In the genomic region with DNA sequence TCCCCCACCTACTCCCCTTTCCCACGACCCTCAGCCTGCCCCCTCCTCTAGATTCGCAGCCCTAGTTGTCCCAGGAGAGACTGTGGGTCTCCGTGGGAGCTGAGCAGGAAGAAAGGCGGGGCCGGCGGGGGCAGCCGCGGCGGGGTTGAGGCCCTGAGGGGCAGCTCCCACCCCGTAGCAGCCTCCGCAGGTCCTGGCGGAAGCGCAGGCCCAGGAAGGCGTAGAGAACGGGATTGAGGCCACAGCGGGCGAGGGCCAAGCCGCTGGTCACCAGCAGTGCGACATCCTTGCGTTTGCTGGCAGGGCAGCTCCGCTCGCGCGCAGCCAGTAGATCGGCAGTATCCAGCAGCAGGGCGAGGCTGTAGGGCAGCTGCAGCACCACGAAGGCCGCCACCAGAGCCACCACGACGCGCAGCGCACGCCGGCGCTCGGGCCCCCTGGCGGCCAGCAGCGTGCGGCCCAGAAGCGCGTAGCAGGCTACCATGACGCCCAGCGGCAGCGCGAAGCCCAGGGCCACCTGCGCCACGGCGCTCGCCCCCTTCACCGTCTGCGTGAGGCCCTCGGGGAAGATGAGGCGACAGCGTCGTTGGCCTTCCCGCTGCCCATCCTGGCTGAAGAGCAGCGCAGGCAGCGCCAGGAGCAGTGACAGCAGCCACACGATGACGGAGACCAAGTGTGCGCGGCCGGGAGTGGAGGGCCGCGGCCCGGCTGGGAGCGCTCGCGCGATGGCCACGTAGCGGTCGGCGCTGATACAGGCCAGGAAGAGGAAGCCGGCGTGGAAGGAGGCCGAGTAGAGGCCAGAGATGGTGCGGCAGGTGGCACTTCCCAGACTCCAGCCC, we compare ENCODE assay signal across 1 cellular context.
TF ChIP-seq lines count a peak whose summit lies in the region.

No MANE protein-coding gene starts in this region.

TF ChIP-seq in GM12878, 131 proteins besides CTCF, POLR2A, EP300 and RAD21 (continued from another document and continues in another):
- TF ChIP-seq SMAD1 (IDR thresholded peaks at IDR 0.05; ENCODE audit: low read depth, partially characterized antibody) (no peak), RB1 (IDR thresholded peaks at IDR 0.05; ENCODE audit: borderline replicate concordance) (peak; percentile 80; the same call in 1 of the 2 replicates), KAT2A (conservative IDR thresholded peaks at IDR 0.05; ENCODE audit: control insufficient read depth, low read depth, low read length) (no peak), RBBP5 (conservative IDR thresholded peaks at IDR 0.05) (no peak), POU2F2 (IDR thresholded peaks at IDR 0.05; ENCODE audit: borderline replicate concordance, low read depth, low read length) (0 out of 3 replicates have a peak, but pooled peaks have one; percentile 12), RCOR1 (conservative IDR thresholded peaks at IDR 0.05; ENCODE audit: low read depth, low read length) (no peak), MYC (IDR thresholded peaks at IDR 0.05; ENCODE audit: insufficient read depth, insufficient read length, insufficient replicate concordance, low read length, severe bottlenecking) (peak; percentile 84), KLF5 (IDR thresholded peaks at IDR 0.05; ENCODE audit: partially characterized antibody) (no peak), LARP7 (IDR thresholded peaks at IDR 0.05) (peak; percentile 84), RAD51 (IDR thresholded peaks at IDR 0.05) (no peak), RFX5 (IDR thresholded peaks at IDR 0.05; ENCODE audit: low read depth, low read length) (no peak), SRF (IDR thresholded peaks at IDR 0.05; ENCODE audit: low read depth in 2 of 2, low read length in 2 of 2) (no peak), ZSCAN29 (IDR thresholded peaks at IDR 0.05) (peak; percentile 62; the same call in 1 of the 2 replicates), POLR2AphosphoS2 (IDR thresholded peaks at IDR 0.05; ENCODE audit: low read depth, low read length) (peak; percentile 54; the same call in 1 of the 2 replicates), NR2C1 (IDR thresholded peaks at IDR 0.05) (no peak), YBX1 (IDR thresholded peaks at IDR 0.05) (no peak), TAF1 (IDR thresholded peaks at IDR 0.05; ENCODE audit: borderline replicate concordance, low read depth, low read length) (peak; percentile 63; the same call in 1 of the 2 replicates), JUND (IDR thresholded peaks at IDR 0.05; ENCODE audit: low read depth, low read length) (no peak), FOXM1 (IDR thresholded peaks at IDR 0.05; ENCODE audit: low read depth, low read length) (no peak), ASH2L (IDR thresholded peaks at IDR 0.05; ENCODE audit: borderline replicate concordance, low read depth) (no peak), SMAD5 (IDR thresholded peaks at IDR 0.05; ENCODE audit: low read depth) (0 out of 2 replicates have a peak, but pooled peaks have one; percentile 52), MTA3 (IDR thresholded peaks at IDR 0.05; ENCODE audit: borderline replicate concordance, low read length) (no peak), RELA (IDR thresholded peaks at IDR 0.05; ENCODE audit: borderline replicate concordance, partially characterized antibody) (no peak), ZZZ3 (IDR thresholded peaks at IDR 0.05; ENCODE audit: control insufficient read depth, insufficient read length, low read depth) (no peak)
- TF ChIP-seq, protein P1, sequence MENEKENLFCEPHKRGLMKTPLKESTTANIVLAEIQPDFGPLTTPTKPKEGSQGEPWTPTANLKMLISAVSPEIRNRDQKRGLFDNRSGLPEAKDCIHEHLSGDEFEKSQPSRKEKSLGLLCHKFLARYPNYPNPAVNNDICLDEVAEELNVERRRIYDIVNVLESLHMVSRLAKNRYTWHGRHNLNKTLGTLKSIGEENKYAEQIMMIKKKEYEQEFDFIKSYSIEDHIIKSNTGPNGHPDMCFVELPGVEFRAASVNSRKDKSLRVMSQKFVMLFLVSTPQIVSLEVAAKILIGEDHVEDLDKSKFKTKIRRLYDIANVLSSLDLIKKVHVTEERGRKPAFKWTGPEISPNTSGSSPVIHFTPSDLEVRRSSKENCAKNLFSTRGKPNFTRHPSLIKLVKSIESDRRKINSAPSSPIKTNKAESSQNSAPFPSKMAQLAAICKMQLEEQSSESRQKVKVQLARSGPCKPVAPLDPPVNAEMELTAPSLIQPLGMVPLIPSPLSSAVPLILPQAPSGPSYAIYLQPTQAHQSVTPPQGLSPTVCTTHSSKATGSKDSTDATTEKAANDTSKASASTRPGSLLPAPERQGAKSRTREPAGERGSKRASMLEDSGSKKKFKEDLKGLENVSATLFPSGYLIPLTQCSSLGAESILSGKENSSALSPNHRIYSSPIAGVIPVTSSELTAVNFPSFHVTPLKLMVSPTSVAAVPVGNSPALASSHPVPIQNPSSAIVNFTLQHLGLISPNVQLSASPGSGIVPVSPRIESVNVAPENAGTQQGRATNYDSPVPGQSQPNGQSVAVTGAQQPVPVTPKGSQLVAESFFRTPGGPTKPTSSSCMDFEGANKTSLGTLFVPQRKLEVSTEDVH (IDR thresholded peaks at IDR 0.05; ENCODE audit: low read depth, partially characterized antibody): no peak
- TF ChIP-seq, protein P2, sequence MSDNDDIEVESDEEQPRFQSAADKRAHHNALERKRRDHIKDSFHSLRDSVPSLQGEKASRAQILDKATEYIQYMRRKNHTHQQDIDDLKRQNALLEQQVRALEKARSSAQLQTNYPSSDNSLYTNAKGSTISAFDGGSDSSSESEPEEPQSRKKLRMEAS (IDR thresholded peaks at IDR 0.05; ENCODE audit: low read depth, low read length): peak; percentile 95
- TF ChIP-seq, protein P3, sequence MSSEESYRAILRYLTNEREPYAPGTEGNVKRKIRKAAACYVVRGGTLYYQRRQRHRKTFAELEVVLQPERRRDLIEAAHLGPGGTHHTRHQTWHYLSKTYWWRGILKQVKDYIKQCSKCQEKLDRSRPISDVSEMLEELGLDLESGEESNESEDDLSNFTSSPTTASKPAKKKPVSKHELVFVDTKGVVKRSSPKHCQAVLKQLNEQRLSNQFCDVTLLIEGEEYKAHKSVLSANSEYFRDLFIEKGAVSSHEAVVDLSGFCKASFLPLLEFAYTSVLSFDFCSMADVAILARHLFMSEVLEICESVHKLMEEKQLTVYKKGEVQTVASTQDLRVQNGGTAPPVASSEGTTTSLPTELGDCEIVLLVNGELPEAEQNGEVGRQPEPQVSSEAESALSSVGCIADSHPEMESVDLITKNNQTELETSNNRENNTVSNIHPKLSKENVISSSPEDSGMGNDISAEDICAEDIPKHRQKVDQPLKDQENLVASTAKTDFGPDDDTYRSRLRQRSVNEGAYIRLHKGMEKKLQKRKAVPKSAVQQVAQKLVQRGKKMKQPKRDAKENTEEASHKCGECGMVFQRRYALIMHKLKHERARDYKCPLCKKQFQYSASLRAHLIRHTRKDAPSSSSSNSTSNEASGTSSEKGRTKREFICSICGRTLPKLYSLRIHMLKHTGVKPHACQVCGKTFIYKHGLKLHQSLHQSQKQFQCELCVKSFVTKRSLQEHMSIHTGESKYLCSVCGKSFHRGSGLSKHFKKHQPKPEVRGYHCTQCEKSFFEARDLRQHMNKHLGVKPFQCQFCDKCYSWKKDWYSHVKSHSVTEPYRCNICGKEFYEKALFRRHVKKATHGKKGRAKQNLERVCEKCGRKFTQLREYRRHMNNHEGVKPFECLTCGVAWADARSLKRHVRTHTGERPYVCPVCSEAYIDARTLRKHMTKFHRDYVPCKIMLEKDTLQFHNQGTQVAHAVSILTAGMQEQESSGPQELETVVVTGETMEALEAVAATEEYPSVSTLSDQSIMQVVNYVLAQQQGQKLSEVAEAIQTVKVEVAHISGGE (CRISPR knock-in tag; IDR thresholded peaks at IDR 0.05): no peak
- TF ChIP-seq, protein P4, sequence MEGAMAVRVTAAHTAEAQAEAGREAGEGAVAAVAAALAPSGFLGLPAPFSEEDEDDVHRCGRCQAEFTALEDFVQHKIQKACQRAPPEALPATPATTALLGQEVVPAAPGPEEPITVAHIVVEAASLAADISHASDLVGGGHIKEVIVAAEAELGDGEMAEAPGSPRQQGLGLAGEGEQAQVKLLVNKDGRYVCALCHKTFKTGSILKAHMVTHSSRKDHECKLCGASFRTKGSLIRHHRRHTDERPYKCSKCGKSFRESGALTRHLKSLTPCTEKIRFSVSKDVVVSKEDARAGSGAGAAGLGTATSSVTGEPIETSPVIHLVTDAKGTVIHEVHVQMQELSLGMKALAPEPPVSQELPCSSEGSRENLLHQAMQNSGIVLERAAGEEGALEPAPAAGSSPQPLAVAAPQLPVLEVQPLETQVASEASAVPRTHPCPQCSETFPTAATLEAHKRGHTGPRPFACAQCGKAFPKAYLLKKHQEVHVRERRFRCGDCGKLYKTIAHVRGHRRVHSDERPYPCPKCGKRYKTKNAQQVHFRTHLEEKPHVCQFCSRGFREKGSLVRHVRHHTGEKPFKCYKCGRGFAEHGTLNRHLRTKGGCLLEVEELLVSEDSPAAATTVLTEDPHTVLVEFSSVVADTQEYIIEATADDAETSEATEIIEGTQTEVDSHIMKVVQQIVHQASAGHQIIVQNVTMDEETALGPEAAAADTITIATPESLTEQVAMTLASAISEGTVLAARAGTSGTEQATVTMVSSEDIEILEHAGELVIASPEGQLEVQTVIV (IDR thresholded peaks at IDR 0.05; ENCODE audit: borderline replicate concordance, partially characterized antibody): no peak
- TF ChIP-seq, protein P5, sequence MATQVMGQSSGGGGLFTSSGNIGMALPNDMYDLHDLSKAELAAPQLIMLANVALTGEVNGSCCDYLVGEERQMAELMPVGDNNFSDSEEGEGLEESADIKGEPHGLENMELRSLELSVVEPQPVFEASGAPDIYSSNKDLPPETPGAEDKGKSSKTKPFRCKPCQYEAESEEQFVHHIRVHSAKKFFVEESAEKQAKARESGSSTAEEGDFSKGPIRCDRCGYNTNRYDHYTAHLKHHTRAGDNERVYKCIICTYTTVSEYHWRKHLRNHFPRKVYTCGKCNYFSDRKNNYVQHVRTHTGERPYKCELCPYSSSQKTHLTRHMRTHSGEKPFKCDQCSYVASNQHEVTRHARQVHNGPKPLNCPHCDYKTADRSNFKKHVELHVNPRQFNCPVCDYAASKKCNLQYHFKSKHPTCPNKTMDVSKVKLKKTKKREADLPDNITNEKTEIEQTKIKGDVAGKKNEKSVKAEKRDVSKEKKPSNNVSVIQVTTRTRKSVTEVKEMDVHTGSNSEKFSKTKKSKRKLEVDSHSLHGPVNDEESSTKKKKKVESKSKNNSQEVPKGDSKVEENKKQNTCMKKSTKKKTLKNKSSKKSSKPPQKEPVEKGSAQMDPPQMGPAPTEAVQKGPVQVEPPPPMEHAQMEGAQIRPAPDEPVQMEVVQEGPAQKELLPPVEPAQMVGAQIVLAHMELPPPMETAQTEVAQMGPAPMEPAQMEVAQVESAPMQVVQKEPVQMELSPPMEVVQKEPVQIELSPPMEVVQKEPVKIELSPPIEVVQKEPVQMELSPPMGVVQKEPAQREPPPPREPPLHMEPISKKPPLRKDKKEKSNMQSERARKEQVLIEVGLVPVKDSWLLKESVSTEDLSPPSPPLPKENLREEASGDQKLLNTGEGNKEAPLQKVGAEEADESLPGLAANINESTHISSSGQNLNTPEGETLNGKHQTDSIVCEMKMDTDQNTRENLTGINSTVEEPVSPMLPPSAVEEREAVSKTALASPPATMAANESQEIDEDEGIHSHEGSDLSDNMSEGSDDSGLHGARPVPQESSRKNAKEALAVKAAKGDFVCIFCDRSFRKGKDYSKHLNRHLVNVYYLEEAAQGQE (IDR thresholded peaks at IDR 0.05; ENCODE audit: low read depth, low read length): no peak
- TF ChIP-seq, protein P6, sequence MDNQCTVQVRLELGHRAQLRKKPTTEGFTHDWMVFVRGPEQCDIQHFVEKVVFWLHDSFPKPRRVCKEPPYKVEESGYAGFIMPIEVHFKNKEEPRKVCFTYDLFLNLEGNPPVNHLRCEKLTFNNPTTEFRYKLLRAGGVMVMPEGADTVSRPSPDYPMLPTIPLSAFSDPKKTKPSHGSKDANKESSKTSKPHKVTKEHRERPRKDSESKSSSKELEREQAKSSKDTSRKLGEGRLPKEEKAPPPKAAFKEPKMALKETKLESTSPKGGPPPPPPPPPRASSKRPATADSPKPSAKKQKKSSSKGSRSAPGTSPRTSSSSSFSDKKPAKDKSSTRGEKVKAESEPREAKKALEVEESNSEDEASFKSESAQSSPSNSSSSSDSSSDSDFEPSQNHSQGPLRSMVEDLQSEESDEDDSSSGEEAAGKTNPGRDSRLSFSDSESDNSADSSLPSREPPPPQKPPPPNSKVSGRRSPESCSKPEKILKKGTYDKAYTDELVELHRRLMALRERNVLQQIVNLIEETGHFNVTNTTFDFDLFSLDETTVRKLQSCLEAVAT (IDR thresholded peaks at IDR 0.05): peak; percentile 97
- TF ChIP-seq, protein P7, sequence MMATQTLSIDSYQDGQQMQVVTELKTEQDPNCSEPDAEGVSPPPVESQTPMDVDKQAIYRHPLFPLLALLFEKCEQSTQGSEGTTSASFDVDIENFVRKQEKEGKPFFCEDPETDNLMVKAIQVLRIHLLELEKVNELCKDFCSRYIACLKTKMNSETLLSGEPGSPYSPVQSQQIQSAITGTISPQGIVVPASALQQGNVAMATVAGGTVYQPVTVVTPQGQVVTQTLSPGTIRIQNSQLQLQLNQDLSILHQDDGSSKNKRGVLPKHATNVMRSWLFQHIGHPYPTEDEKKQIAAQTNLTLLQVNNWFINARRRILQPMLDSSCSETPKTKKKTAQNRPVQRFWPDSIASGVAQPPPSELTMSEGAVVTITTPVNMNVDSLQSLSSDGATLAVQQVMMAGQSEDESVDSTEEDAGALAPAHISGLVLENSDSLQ (IDR thresholded peaks at IDR 0.05): peak; percentile 54
- TF ChIP-seq, protein P8, sequence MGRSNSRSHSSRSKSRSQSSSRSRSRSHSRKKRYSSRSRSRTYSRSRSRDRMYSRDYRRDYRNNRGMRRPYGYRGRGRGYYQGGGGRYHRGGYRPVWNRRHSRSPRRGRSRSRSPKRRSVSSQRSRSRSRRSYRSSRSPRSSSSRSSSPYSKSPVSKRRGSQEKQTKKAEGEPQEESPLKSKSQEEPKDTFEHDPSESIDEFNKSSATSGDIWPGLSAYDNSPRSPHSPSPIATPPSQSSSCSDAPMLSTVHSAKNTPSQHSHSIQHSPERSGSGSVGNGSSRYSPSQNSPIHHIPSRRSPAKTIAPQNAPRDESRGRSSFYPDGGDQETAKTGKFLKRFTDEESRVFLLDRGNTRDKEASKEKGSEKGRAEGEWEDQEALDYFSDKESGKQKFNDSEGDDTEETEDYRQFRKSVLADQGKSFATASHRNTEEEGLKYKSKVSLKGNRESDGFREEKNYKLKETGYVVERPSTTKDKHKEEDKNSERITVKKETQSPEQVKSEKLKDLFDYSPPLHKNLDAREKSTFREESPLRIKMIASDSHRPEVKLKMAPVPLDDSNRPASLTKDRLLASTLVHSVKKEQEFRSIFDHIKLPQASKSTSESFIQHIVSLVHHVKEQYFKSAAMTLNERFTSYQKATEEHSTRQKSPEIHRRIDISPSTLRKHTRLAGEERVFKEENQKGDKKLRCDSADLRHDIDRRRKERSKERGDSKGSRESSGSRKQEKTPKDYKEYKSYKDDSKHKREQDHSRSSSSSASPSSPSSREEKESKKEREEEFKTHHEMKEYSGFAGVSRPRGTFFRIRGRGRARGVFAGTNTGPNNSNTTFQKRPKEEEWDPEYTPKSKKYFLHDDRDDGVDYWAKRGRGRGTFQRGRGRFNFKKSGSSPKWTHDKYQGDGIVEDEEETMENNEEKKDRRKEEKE (IDR thresholded peaks at IDR 0.05): no peak
